In the genomic region with DNA sequence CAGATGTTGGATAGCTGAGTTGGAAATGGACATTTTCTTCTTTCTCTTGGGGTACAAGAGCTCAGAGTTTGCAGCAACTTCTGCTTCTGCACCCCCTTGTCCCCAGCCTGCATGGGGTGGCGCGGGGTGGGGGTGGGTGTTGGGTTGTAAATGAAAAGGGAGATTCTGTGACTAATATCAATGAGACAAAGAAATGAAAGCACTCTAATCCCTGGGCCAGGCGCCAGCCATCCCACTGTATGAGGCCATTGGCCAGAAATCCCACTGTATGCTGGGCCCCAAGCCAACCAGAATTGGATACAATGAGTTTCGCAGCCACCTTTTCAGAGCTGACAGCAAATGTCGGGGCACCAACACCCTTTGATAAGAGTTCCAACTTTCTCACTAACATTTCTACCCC, we compare ENCODE assay signal across 2 cellular contexts.
TF ChIP-seq lines count a peak whose summit lies in the region.

No MANE protein-coding gene starts in this region.

TF ChIP-seq in SK-N-SH, 30 proteins besides CTCF, POLR2A, EP300 and RAD21 (continued from another document):
- TF ChIP-seq, protein P1, sequence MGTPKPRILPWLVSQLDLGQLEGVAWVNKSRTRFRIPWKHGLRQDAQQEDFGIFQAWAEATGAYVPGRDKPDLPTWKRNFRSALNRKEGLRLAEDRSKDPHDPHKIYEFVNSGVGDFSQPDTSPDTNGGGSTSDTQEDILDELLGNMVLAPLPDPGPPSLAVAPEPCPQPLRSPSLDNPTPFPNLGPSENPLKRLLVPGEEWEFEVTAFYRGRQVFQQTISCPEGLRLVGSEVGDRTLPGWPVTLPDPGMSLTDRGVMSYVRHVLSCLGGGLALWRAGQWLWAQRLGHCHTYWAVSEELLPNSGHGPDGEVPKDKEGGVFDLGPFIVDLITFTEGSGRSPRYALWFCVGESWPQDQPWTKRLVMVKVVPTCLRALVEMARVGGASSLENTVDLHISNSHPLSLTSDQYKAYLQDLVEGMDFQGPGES (IDR thresholded peaks at IDR 0.05; ENCODE audit: low read depth, low read length): no peak
- TF ChIP-seq ELF1 (IDR thresholded peaks at IDR 0.05): no peak
- no peak for TF ChIP-seq TEAD4 (IDR thresholded peaks at IDR 0.05; ENCODE audit: borderline replicate concordance, insufficient read depth)

TF ChIP-seq in SK-N-SH treated with all-trans-retinoic acid at 6 μM for 48 hours, 23 proteins besides CTCF, POLR2A, EP300 and RAD21 (continued from another document):
- TF ChIP-seq, protein P2, sequence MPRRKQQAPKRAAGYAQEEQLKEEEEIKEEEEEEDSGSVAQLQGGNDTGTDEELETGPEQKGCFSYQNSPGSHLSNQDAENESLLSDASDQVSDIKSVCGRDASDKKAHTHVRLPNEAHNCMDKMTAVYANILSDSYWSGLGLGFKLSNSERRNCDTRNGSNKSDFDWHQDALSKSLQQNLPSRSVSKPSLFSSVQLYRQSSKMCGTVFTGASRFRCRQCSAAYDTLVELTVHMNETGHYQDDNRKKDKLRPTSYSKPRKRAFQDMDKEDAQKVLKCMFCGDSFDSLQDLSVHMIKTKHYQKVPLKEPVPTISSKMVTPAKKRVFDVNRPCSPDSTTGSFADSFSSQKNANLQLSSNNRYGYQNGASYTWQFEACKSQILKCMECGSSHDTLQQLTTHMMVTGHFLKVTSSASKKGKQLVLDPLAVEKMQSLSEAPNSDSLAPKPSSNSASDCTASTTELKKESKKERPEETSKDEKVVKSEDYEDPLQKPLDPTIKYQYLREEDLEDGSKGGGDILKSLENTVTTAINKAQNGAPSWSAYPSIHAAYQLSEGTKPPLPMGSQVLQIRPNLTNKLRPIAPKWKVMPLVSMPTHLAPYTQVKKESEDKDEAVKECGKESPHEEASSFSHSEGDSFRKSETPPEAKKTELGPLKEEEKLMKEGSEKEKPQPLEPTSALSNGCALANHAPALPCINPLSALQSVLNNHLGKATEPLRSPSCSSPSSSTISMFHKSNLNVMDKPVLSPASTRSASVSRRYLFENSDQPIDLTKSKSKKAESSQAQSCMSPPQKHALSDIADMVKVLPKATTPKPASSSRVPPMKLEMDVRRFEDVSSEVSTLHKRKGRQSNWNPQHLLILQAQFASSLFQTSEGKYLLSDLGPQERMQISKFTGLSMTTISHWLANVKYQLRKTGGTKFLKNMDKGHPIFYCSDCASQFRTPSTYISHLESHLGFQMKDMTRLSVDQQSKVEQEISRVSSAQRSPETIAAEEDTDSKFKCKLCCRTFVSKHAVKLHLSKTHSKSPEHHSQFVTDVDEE (CRISPR knock-in tag; IDR thresholded peaks at IDR 0.05): no peak
- no peak for TF ChIP-seq GLIS3 (CRISPR knock-in tag; IDR thresholded peaks at IDR 0.05)
